In genomic region chr17:81550830-81551457, GRCh38 we compare ENCODE assay signal across 1 cellular context.
TF ChIP-seq lines count a peak whose summit lies in the region.

No MANE protein-coding gene starts in this region.

TF ChIP-seq in GM12878, 131 proteins besides CTCF, POLR2A, EP300 and RAD21:
- 0 out of 2 replicates have a peak, but pooled peaks have one; percentile 15 for TF ChIP-seq MLLT1 (IDR thresholded peaks at IDR 0.05)
- TF ChIP-seq ASH2L (IDR thresholded peaks at IDR 0.05; ENCODE audit: borderline replicate concordance, low read depth) = no peak
- TF ChIP-seq SMARCA5 (IDR thresholded peaks at IDR 0.05) = no peak
- no peak for TF ChIP-seq RBBP5 (conservative IDR thresholded peaks at IDR 0.05)
- TF ChIP-seq SUPT20H (IDR thresholded peaks at IDR 0.05; ENCODE audit: borderline replicate concordance, control insufficient read depth, low read depth, low read length) = no peak
- 0 out of 2 replicates have a peak, but pooled peaks have one; percentile 9 for TF ChIP-seq PKNOX1 (IDR thresholded peaks at IDR 0.05)
- TF ChIP-seq CREB1 (IDR thresholded peaks at IDR 0.05; ENCODE audit: low read depth) = no peak
